ENCODE assay signal across 28 cellular contexts in genomic region chrX:2784026-2784425, GRCh38. TPM values are rescaled to one million over a fixed set of nuclear protein-coding genes. Genes with fewer than 3 reads are reported as not detected.
DNase-seq lines count a peak whose midpoint lies in the region; ATAC-seq and TF ChIP-seq lines count a peak whose summit lies in the region.
"Had no signal": no experiment of that assay in that cellular context is flagged by ENCODE, and none has a peak within 500 bp of the region (broad histone marks: within the 10 kb centered on the region; RNA-seq: fewer than 3 reads in every experiment).

No MANE protein-coding gene starts in this region.

- TF ChIP-seq CTCF in right atrium auricular region (IDR thresholded peaks at IDR 0.05) (no peak), fibroblast of mammary gland (conservative IDR thresholded peaks at IDR 0.05; ENCODE audit: control insufficient read depth, insufficient read depth, low read depth, low read length) (no peak), nephron progenitor cell (IDR thresholded peaks at IDR 0.05) (no peak)

- DNase-seq in right atrium auricular region (ENCODE audit: low spot score) (peak; percentile 60), cardiac septum (ENCODE audit: low spot score) (no peak), fibroblast of mammary gland (ENCODE audit: low read depth) (peak; percentile 46), nephron progenitor cell (no peak), stromal cell of bone marrow (ENCODE audit: low read depth) (peak; percentile 41), COLO829 (ENCODE audit: low spot score) (no peak)
- DNase-seq: CD4-positive, CD25-positive, alpha-beta regulatory T cell; COR-L47; DMS53; HFFc6; IMR-90; KG1; MM.1S; NCI-H1417; NCI-H1694; NCI-H2029 treated with DMSO at 0.1 percent for 48 hours; NCI-H446 treated with DMSO at 0.1 percent for 48 hours; NCI-H526; OCI-M1; Peyer's patch; SK-N-SH had no signal

- no peaks in the 10 kb centered on the region for H3K9me3 ChIP-seq in right atrium auricular region
- H3K9me3 ChIP-seq: BLaER1, HAP-1, Peyer's patch, SK-N-SH had no signal

- intact Hi-C loops in cardiac septum (cut with DNase I) = no loop called here

- no peaks in the 10 kb centered on the region for H3K9me3 Mint-ChIP-seq in nephron progenitor cell
- H3K9me3 Mint-ChIP-seq: GM23338, HFFc6 had no signal

- H3K4me1 ChIP-seq in right atrium auricular region = no peaks in the 10 kb centered on the region
- H3K4me1 ChIP-seq: HAP-1, Peyer's patch had no signal

- H3K27me3 ChIP-seq in right atrium auricular region = no peaks in the 10 kb centered on the region
- H3K27me3 ChIP-seq: BLaER1, Peyer's patch had no signal

- peaks cover 6% of the 10 kb centered on the region for H3K27me3 Mint-ChIP-seq in nephron progenitor cell (ENCODE audit: low read depth, poor library complexity)

- H3K27ac Mint-ChIP-seq in nephron progenitor cell = peak overlapping the region; percentile 12
- H3K27ac Mint-ChIP-seq: CD4-positive, CD25-positive, alpha-beta regulatory T cell; HFFc6 had no signal

- H3K27ac ChIP-seq in right atrium auricular region = no peak overlapping the region
- H3K27ac ChIP-seq: BLaER1, Peyer's patch had no signal

- H3K36me3 ChIP-seq in right atrium auricular region = no peaks in the 10 kb centered on the region
- H3K36me3 ChIP-seq: BLaER1, HAP-1, Peyer's patch had no signal

- no peak overlapping the region for H3K4me3 Mint-ChIP-seq in nephron progenitor cell
- H3K4me3 Mint-ChIP-seq: CD4-positive, CD25-positive, alpha-beta regulatory T cell; GM23338; HFFc6 had no signal

- H3K4me1 Mint-ChIP-seq in nephron progenitor cell = peaks cover 47% of the 10 kb centered on the region

- ATAC-seq in GM21360 (IDR thresholded peaks at IDR 0.05; ENCODE audit: unreplicated experiment) (no peak), HG03039 (IDR thresholded peaks at IDR 0.05; ENCODE audit: unreplicated experiment) (no peak)
- ATAC-seq: GM23338 had no signal

- no peaks in the 10 kb centered on the region for H3K36me3 Mint-ChIP-seq in nephron progenitor cell (ENCODE audit: low read depth)
- H3K36me3 Mint-ChIP-seq: CD4-positive, CD25-positive, alpha-beta regulatory T cell had no signal

- H3K4me3 ChIP-seq in right atrium auricular region (no peak overlapping the region), fibroblast of mammary gland (ENCODE audit: control insufficient read depth, low read depth, low read length) (no peak overlapping the region)
- H3K4me3 ChIP-seq: BLaER1, GM23338, HAP-1, Peyer's patch had no signal

RNA-seq across cellular contexts. Expression of gene XG, which starts 32.2 kb away (rescaled TPM):
- total RNA-seq in right atrium auricular region (1 to 10 TPM in 1 of 2 donors, under 1 TPM in 1; 0.51 to 1.3 TPM), cardiac septum (2.6 TPM)
- total RNA-seq: A172; CD4-positive, CD25-positive, alpha-beta regulatory T cell; Daoy had no signal

RNA-seq across cellular contexts. Expression of gene GYG2, which starts 44.7 kb away (rescaled TPM):
- total RNA-seq in right atrium auricular region (1 to 10 TPM; 4.3 to 6.0 TPM), cardiac septum (1.3 TPM)
- total RNA-seq: CD4-positive, CD25-positive, alpha-beta regulatory T cell; Daoy had no signal

Comparison
In these comparisons a context has a peak if more than half of its experiments do, and no peak if none do; other contexts are left out.
1. DNase-seq: peak in right atrium auricular region (single experiment), fibroblast of mammary gland (single experiment) and stromal cell of bone marrow (single experiment); none in cardiac septum (single experiment), nephron progenitor cell (single experiment) and COLO829 (single experiment).